In genomic region chr1:167687919-167688519, GRCh38 we compare ENCODE assay signal across 8 cellular contexts. TPM values are rescaled to one million over a fixed set of nuclear protein-coding genes. Genes with fewer than 3 reads are reported as not detected.
DNase-seq lines count a peak whose midpoint lies in the region; ATAC-seq and TF ChIP-seq lines count a peak whose summit lies in the region.

No MANE protein-coding gene starts in this region.

- no peak overlapping the region for H2AFZ ChIP-seq in SK-N-SH (ENCODE audit: low read depth)

- H3K4me1 ChIP-seq in SK-N-SH (ENCODE audit: control insufficient read depth in 1 of 2, insufficient read depth in 2 of 2, low read depth in 1 of 2, low read length in 1 of 2): peaks cover 8 to 17% of the 10 kb centered on the region in 2 experiments; a peak in 3 of 4 replicates
- H3K4me1 ChIP-seq in vagina: no peaks in the 10 kb centered on the region

- H3K79me2 ChIP-seq in SK-N-SH (ENCODE audit: insufficient read depth): no peaks in the 10 kb centered on the region

- 30% methylated on average over 7 of the region's 7 CpGs for WGBS in SK-N-SH (ENCODE audit: low lambda C conversion rate)

- TF ChIP-seq CTCF in SK-N-SH (IDR thresholded peaks at IDR 0.05): peak; percentile 95
- TF ChIP-seq CTCF in vagina (IDR thresholded peaks at IDR 0.05): peak; percentile 69 to 86 (median 84)

- no peaks in the 10 kb centered on the region for H3K9me3 ChIP-seq in SK-N-SH
- H3K9me3 ChIP-seq in vagina: no peaks in the 10 kb centered on the region

- ATAC-seq in GM21381 (IDR thresholded peaks at IDR 0.05; ENCODE audit: unreplicated experiment): peak; percentile 57

- H3K9me2 ChIP-seq in SK-N-SH: no peaks in the 10 kb centered on the region

- H3K4me3 ChIP-seq in SK-N-SH (ENCODE audit: low read depth in 2 of 2, low read length in 1 of 2) (no peak overlapping the region; a peak in 1 of 4 replicates), vagina (no peak overlapping the region)

- CTCF ChIA-PET in SK-N-SH (lab: Yijun Ruan, JAX): interaction anchor here (0.5 to 3.9 kb wide), 49 partner anchors 8 to 625 kb away, joined by 3 to 80 read pairs (median 4); partner anchors contain the start of gene CREG1

- DNase-seq in CD1c-positive myeloid dendritic cell (ENCODE audit: extremely low spot score) (peak; percentile 87), MV-4-11 (lab: John Stamatoyannopoulos, UW) (peak; percentile 62), SK-N-SH (peak; percentile 76), head of caudate nucleus (peak in 40 of 42 donors; percentile 38 to 94 (median 83)), pulmonary artery endothelial cell (ENCODE audit: low read depth, low spot score) (peak; percentile 36), vagina (ENCODE audit: extremely low spot score in 2 of 2) (no peak)
- peak; percentile 77 for DNase-seq in activated naive CD4-positive, alpha-beta T cell treated with anti-CD3 and anti-CD28 coated beads, Interleukin-2, amount 50 U/mL, for 16 hours

- no peaks in the 10 kb centered on the region for H3K36me3 ChIP-seq in SK-N-SH (replicated peaks in 1 of 2; ENCODE audit: control insufficient read depth in 1 of 2, insufficient read depth in 2 of 2, low read length in 1 of 2)
- no peaks in the 10 kb centered on the region for H3K36me3 ChIP-seq in vagina

- TF ChIP-seq POLR2A in vagina (IDR thresholded peaks at IDR 0.05): no peak

- H3K27ac ChIP-seq in SK-N-SH (ENCODE audit: low read depth in 2 of 2, low read length in 1 of 2) (no peak overlapping the region), vagina (no peak overlapping the region)

- H3K4me2 ChIP-seq in SK-N-SH: no peak overlapping the region

- no peak overlapping the region for H3K9ac ChIP-seq in SK-N-SH

- peak; percentile 96 for TF ChIP-seq RAD21 in SK-N-SH (IDR thresholded peaks at IDR 0.05; ENCODE audit: low read length)

- no peaks in the 10 kb centered on the region for H3K27me3 ChIP-seq in SK-N-SH (ENCODE audit: insufficient read depth)
- no peaks in the 10 kb centered on the region for H3K27me3 ChIP-seq in vagina

- TF ChIP-seq EP300 in SK-N-SH (IDR thresholded peaks at IDR 0.05; ENCODE audit: borderline replicate concordance in 1 of 2, low read depth in 1 of 2, low read length in 1 of 2): no peak

- POLR2A ChIA-PET in SK-N-SH (lab: Yijun Ruan, JAX): interaction anchor here (0.7 kb wide), 1 partner anchor 88 kb away, joined by 3 read pairs; no protein-coding TSS in a partner anchor

- H4K20me1 ChIP-seq in SK-N-SH (ENCODE audit: insufficient read depth): no peaks in the 10 kb centered on the region

- intact Hi-C loops in head of caudate nucleus (cut with DNase I) (loop anchor here (2.0 kb wide), 1 partner anchor 87 kb away; no protein-coding TSS in a partner anchor), vagina (cut with DNase I) (loop anchor here (2.0 kb wide), 1 partner anchor 89 kb away; no protein-coding TSS in a partner anchor)

- peaks cover 4% of the 10 kb centered on the region for H3F3A ChIP-seq in SK-N-SH (replicated peaks; ENCODE audit: insufficient read depth)

TF ChIP-seq in SK-N-SH, 30 proteins besides CTCF, POLR2A, EP300 and RAD21:
- TF ChIP-seq ZBTB33 (IDR thresholded peaks at IDR 0.05; ENCODE audit: borderline replicate concordance, low read depth): no peak
- TF ChIP-seq SMC3 (IDR thresholded peaks at IDR 0.05; ENCODE audit: low read depth, low read length): peak; percentile 95
- no peak for TF ChIP-seq FOXM1 (IDR thresholded peaks at IDR 0.05; ENCODE audit: low read depth)
- peak; percentile 16; the same call in 1 of the 2 replicates for TF ChIP-seq NRF1 (IDR thresholded peaks at IDR 0.05; ENCODE audit: low read depth, low read length)

RNA-seq across cellular contexts. Expression of gene MPZL1, which starts 33.8 kb away (rescaled TPM):
- polyA plus RNA-seq in SK-N-SH (2012; rRNA removed): 27.3 and 34.4 TPM in 2 replicates
- polyA plus RNA-seq in SK-N-SH (2012; cell fraction: cytosol; rRNA removed): 34.9 and 39.9 TPM in 2 replicates
- 17.1 and 32.0 TPM in 2 replicates for polyA plus RNA-seq in SK-N-SH (2012; cell fraction: nucleus; rRNA removed)
- total RNA-seq in pulmonary artery endothelial cell (93.7 and 139 TPM in 2 replicates), vagina (69.7 TPM)

RNA-seq across cellular contexts. Expression of gene RCSD1, which starts 58.0 kb away (rescaled TPM):
- polyA plus RNA-seq in SK-N-SH (2012; rRNA removed): 0.02 and 0.03 TPM in 2 replicates
- polyA plus RNA-seq in SK-N-SH (2012; cell fraction: cytosol; rRNA removed): 0.03 and 0.04 TPM in 2 replicates
- not detected in 2 replicates for polyA plus RNA-seq in SK-N-SH (2012; cell fraction: nucleus; rRNA removed)
- total RNA-seq in pulmonary artery endothelial cell: 0.07 and 2.4 TPM in 2 replicates
- 11.5 TPM for total RNA-seq in vagina

Comparison
In these comparisons a context has a peak if more than half of its experiments do, and no peak if none do; other contexts are left out.
1. DNase-seq: peak in CD1c-positive myeloid dendritic cell (single experiment), MV-4-11 (single experiment), SK-N-SH (single experiment), activated naive CD4-positive, alpha-beta T cell treated with anti-CD3 and anti-CD28 coated beads, Interleukin-2, amount 50 U/mL, for 16 hours (single experiment), head of caudate nucleus (40 of 42) and pulmonary artery endothelial cell (single experiment); none in vagina (0 of 2).